ENCODE assay signal across 8 cellular contexts in genomic region chr19:51777570-51778460, GRCh38. TPM values are rescaled to one million over a fixed set of nuclear protein-coding genes. Genes with fewer than 3 reads are reported as not detected.
DNase-seq lines count a peak whose midpoint lies in the region; ATAC-seq and TF ChIP-seq lines count a peak whose summit lies in the region.

No MANE protein-coding gene starts in this region.

- H3K36me3 Mint-ChIP-seq in activated naive CD4-positive, alpha-beta T cell treated with anti-CD3 and anti-CD28 coated beads for 36 hours (ENCODE audit: low read depth) = no peaks in the 10 kb centered on the region

- BruUV-seq in Panc1 (replicated peaks; lab: Mats Ljungman, UMichigan) = no TSS peak

- CTCF ChIA-PET in Panc1 (lab: Charles Lee) = interaction anchor here (0.6 to 0.7 kb wide), 3 partner anchors 22 to 121 kb away, joined by 3 read pairs; no protein-coding TSS in a partner anchor
- CTCF ChIA-PET in activated naive CD4-positive, alpha-beta T cell treated with anti-CD3 and anti-CD28 coated beads for 36 hours (lab: Charles Lee) = interaction anchor here (0.6 to 3.0 kb wide), 17 partner anchors 10 to 1203 kb away, joined by 3 to 18 read pairs (median 3); partner anchors contain the start of gene VSIG10L

- TF ChIP-seq CTCF in Panc1 (IDR thresholded peaks at IDR 0.05) (peak; percentile 78), omental fat pad (IDR thresholded peaks at IDR 0.05) (peak in 1 of 3 donors; percentile 38)

- DNase-seq in DMS153 treated with DMSO at 0.1 percent for 48 hours (lab: John Stamatoyannopoulos, UW; ENCODE audit: unreplicated experiment) (peak; percentile 61), KG1 (lab: John Stamatoyannopoulos, UW) (peak; percentile 33), Panc1 (ENCODE audit: low read depth, low spot score) (peak; percentile 18), glomerular visceral epithelial cell (ENCODE audit: extremely low spot score) (peak; percentile 85), omental fat pad (ENCODE audit: low spot score) (no peak)
- peak; percentile 49 for DNase-seq in activated naive CD4-positive, alpha-beta T cell treated with anti-CD3 and anti-CD28 coated beads for 36 hours

- H3K27me3 ChIP-seq in Panc1 (ENCODE audit: control insufficient read depth, insufficient read depth, low read length) = 0 out of 2 replicates have a peak, but pooled peaks cover 2% of the 10 kb centered on the region

- peaks cover 62% of the 10 kb centered on the region for H3K27me3 Mint-ChIP-seq in activated naive CD4-positive, alpha-beta T cell treated with anti-CD3 and anti-CD28 coated beads for 36 hours (ENCODE audit: low read depth)

- H3K4me1 Mint-ChIP-seq in activated naive CD4-positive, alpha-beta T cell treated with anti-CD3 and anti-CD28 coated beads for 36 hours (ENCODE audit: low read depth) = no peaks in the 10 kb centered on the region

- no peaks in the 10 kb centered on the region for H3K4me1 ChIP-seq in Panc1 (ENCODE audit: control insufficient read depth, insufficient read depth, low read length)

- intact Hi-C loops in Panc1 (cut with micrococcal nuclease; ENCODE audit: unreplicated experiment) = loop anchor here (5.0 kb wide), 1 partner anchor 66 kb away; no protein-coding TSS in a partner anchor
- intact Hi-C loops in activated naive CD4-positive, alpha-beta T cell treated with anti-CD3 and anti-CD28 coated beads for 36 hours (cut with micrococcal nuclease) = loop anchor here (2.0 to 5.0 kb wide), 2 partner anchors 116 to 305 kb away; no protein-coding TSS in a partner anchor

- no peaks in the 10 kb centered on the region for H3K9me3 Mint-ChIP-seq in activated naive CD4-positive, alpha-beta T cell treated with anti-CD3 and anti-CD28 coated beads for 36 hours

- ATAC-seq in Panc1 = peak; percentile 92
- ATAC-seq in omental fat pad (ENCODE audit: low FRiP score) = peak; percentile 92
- no peak for ATAC-seq in GM18498 (IDR thresholded peaks at IDR 0.05; ENCODE audit: unreplicated experiment)
- ATAC-seq in GM21423 (IDR thresholded peaks at IDR 0.05; ENCODE audit: unreplicated experiment) = no peak

- no peak overlapping the region for H3K27ac Mint-ChIP-seq in activated naive CD4-positive, alpha-beta T cell treated with anti-CD3 and anti-CD28 coated beads for 36 hours

- POLR2A ChIA-PET in Panc1 (lab: Charles Lee) = no interaction called here

- no peak overlapping the region for H3K4me3 Mint-ChIP-seq in activated naive CD4-positive, alpha-beta T cell treated with anti-CD3 and anti-CD28 coated beads for 36 hours

- no peaks in the 10 kb centered on the region for H3K36me3 ChIP-seq in Panc1 (ENCODE audit: control insufficient read depth, insufficient read depth, low read length)

- H3K9me3 ChIP-seq in Panc1 (ENCODE audit: control insufficient read depth, insufficient read depth, low read depth, low read length) = no peaks in the 10 kb centered on the region

- H3K27ac ChIP-seq in Panc1 (ENCODE audit: low read length) = no peak overlapping the region

- in situ Hi-C loops in Panc1 (cut with HindIII; ENCODE audit: low pct_unique_long_range_greater_than_20kb, low sequenced_read_pairs) = no loop called here

- peak overlapping the region in 1 of 2 experiments; percentile 26; a peak in 2 of 4 replicates for H3K4me3 ChIP-seq in Panc1 (ENCODE audit: low read depth in 2 of 2, low read length in 2 of 2)

RNA-seq across cellular contexts. Expression of gene FPR2, which starts 16.8 kb away (rescaled TPM):
- total RNA-seq in Panc1 (2021; ENCODE audit: unreplicated experiment) (not detected), omental fat pad (10 to 100 TPM in 1 of 4 donors, 1 to 10 TPM in 3; 3.1 to 16.2 (median 7.5) TPM)
- not detected for polyA plus RNA-seq in Panc1 (2012; ENCODE audit: insufficient read length)
- total RNA-seq in activated naive CD4-positive, alpha-beta T cell treated with anti-CD3 and anti-CD28 coated beads for 36 hours = not detected

RNA-seq across cellular contexts. Expression of gene FPR3, which starts 17.1 kb away (rescaled TPM):
- total RNA-seq in Panc1 (2021; ENCODE audit: unreplicated experiment) = 0.08 TPM
- polyA plus RNA-seq in Panc1 (2012; ENCODE audit: insufficient read length) = not detected
- total RNA-seq in activated naive CD4-positive, alpha-beta T cell treated with anti-CD3 and anti-CD28 coated beads for 36 hours = not detected
- 10 to 100 TPM; 10.2 to 50.0 (median 23.9) TPM for total RNA-seq in omental fat pad

RNA-seq across cellular contexts. Expression of gene FPR1, which starts 26.1 kb away (rescaled TPM):
- total RNA-seq in Panc1 (2021; ENCODE audit: unreplicated experiment) = not detected
- polyA plus RNA-seq in Panc1 (2012; ENCODE audit: insufficient read length) = not detected
- not detected for total RNA-seq in activated naive CD4-positive, alpha-beta T cell treated with anti-CD3 and anti-CD28 coated beads for 36 hours
- total RNA-seq in omental fat pad = 10 to 100 TPM; 15.0 to 77.5 (median 56.5) TPM

RNA-seq across cellular contexts. Expression of gene HAS1, which starts 54.0 kb away (rescaled TPM):
- not detected for total RNA-seq in Panc1 (2021; ENCODE audit: unreplicated experiment)
- polyA plus RNA-seq in Panc1 (2012; ENCODE audit: insufficient read length) = not detected
- not detected for total RNA-seq in activated naive CD4-positive, alpha-beta T cell treated with anti-CD3 and anti-CD28 coated beads for 36 hours
- 100 to 1,000 TPM in 2 of 4 donors, 10 to 100 TPM in 1, 1 to 10 TPM in 1; 1.1 to 534 (median 190) TPM for total RNA-seq in omental fat pad

Comparison
In these comparisons a context has a peak if more than half of its experiments do, and no peak if none do; other contexts are left out.
1. ATAC-seq: peak in Panc1 (single experiment) and omental fat pad (single experiment); none in GM18498 (single experiment) and GM21423 (single experiment).
2. RNA of gene FPR3, which starts 17.1 kb away (total RNA-seq): 10.2 to 50.0 TPM in omental fat pad; 0.08 TPM in Panc1 (single experiment) and not detected in activated naive CD4-positive, alpha-beta T cell treated with anti-CD3 and anti-CD28 coated beads for 36 hours; every median in the first group is over 10 times any median in the second.
3. RNA of gene FPR1, which starts 26.1 kb away (total RNA-seq): 15.0 to 77.5 TPM in omental fat pad; not detected in Panc1 (single experiment) and not detected in activated naive CD4-positive, alpha-beta T cell treated with anti-CD3 and anti-CD28 coated beads for 36 hours; every median in the first group is over 10 times any median in the second.